20 cellular contexts compared by ENCODE assay signal in genomic region chr17:34578016-34578415, GRCh38. TPM values are rescaled to one million over a fixed set of nuclear protein-coding genes. Genes with fewer than 3 reads are reported as not detected.
DNase-seq lines count a peak whose midpoint lies in the region; ATAC-seq and TF ChIP-seq lines count a peak whose summit lies in the region.
"Had no signal": no experiment of that assay in that cellular context is flagged by ENCODE, and none has a peak within 500 bp of the region (broad histone marks: within the 10 kb centered on the region; RNA-seq: fewer than 3 reads in every experiment).

No MANE protein-coding gene starts in this region.

- no peak overlapping the region for H3K9ac ChIP-seq in H9 (ENCODE audit: extremely low read depth, insufficient read length, low read length)
- H3K9ac ChIP-seq: SK-N-SH had no signal

- TF ChIP-seq CTCF in H9 (conservative IDR thresholded peaks at IDR 0.05) (no peak), osteoblast (IDR thresholded peaks at IDR 0.05; ENCODE audit: extremely low read depth, low read depth, low read length) (no peak)

- no peak overlapping the region for H2BK5ac ChIP-seq in H9 (ENCODE audit: insufficient read length, low read length)

- no peaks in the 10 kb centered on the region for H3K79me1 ChIP-seq in H9 (ENCODE audit: insufficient read depth, low read depth, low read length, poor library complexity, severe bottlenecking)

- DNase-seq in H9 (peak; percentile 62), SK-N-DZ (ENCODE audit: low spot score) (peak; percentile 53), osteoblast (ENCODE audit: insufficient read length, low spot score, missing footprints) (peak; percentile 37), NOMO-1 treated with dmso at 0.1 percent for 144 hours (lab: John Stamatoyannopoulos, UW; ENCODE audit: unreplicated experiment) (no peak), caudate nucleus (lab: John Stamatoyannopoulos, UW) (no peak), T-helper 9 cell (no peak)
- DNase-seq: activated CD4-positive, alpha-beta T cell treated with anti-CD3 and anti-CD28 coated beads for 48 hours; AML-193; esophagus squamous epithelium; lower lobe of right lung; NCI-H1417; SK-N-SH; small intestine; stimulated activated CD4-positive, alpha-beta T cell treated with anti-CD3 and anti-CD28 coated beads, Interleukin-4, amount 100 ng/mL, for 24 hours had no signal

- H3K9me3 Mint-ChIP-seq in H9, result peaks cover 0 to 2% of the 10 kb centered on the region in 2 experiments; a peak in 2 of 5 replicates
- H3K9me3 Mint-ChIP-seq: activated T-helper 2 cell treated with anti-CD3 and anti-CD28 coated beads, Interferon-gamma antibody, Interleukin-2, Interleukin-4, amounts not matched to agents 10 μg/mL and 5 μg/mL and 100 μg/mL, durations not matched to agents 14 hours and 24 hours and 36 hours had no signal

- peaks cover 19% of the 10 kb centered on the region for H3K23me2 ChIP-seq in H9 (ENCODE audit: insufficient read length, low read depth, low read length, poor library complexity, severe bottlenecking)

- H3K56ac ChIP-seq in H9 (ENCODE audit: insufficient read length, low read depth, low read length), result no peak overlapping the region

- no peak overlapping the region for H3K27ac Mint-ChIP-seq in H9
- H3K27ac Mint-ChIP-seq: activated T-helper 2 cell treated with anti-CD3 and anti-CD28 coated beads, Interferon-gamma antibody, Interleukin-2, Interleukin-4, amounts not matched to agents 10 μg/mL and 5 μg/mL and 100 μg/mL, durations not matched to agents 14 hours and 24 hours and 36 hours had no signal

- H3K36me3 Mint-ChIP-seq in H9 (ENCODE audit: insufficient read depth in 1 of 3, low read depth in 3 of 3), result no peaks in the 10 kb centered on the region; a peak in 2 of 7 replicates

- ATAC-seq in HG03159 (IDR thresholded peaks at IDR 0.05; ENCODE audit: unreplicated experiment), result no peak
- ATAC-seq: HCT116, lower lobe of right lung had no signal

- H3K4me3 Mint-ChIP-seq in H9, result peak overlapping the region in 1 of 2 experiments; percentile 85; a peak in 3 of 5 replicates

- H3K23ac ChIP-seq in H9 (ENCODE audit: insufficient read length, low read depth, low read length), result no peak overlapping the region

- no peak overlapping the region for H4K91ac ChIP-seq in H9 (ENCODE audit: insufficient read length, low read depth, low read length)

- WGBS in H9 (ENCODE audit: extremely low coverage, insufficient read length, low lambda C conversion rate), result no CpG with 5 or more reads among the region's 3 CpGs

- no peak overlapping the region for H2BK120ac ChIP-seq in H9 (ENCODE audit: low read depth, low read length, poor library complexity, severe bottlenecking)

- H2BK12ac ChIP-seq in H9 (ENCODE audit: insufficient read length, low read depth, low read length), result no peak overlapping the region

- H3K18ac ChIP-seq in H9 (ENCODE audit: insufficient read length, low read depth, low read length), result no peak overlapping the region

- H3K79me2 ChIP-seq in H9 (ENCODE audit: insufficient read depth, low read length), result no peaks in the 10 kb centered on the region
- no peaks in the 10 kb centered on the region for H3K79me2 ChIP-seq in osteoblast (ENCODE audit: insufficient read depth, low read length)

- no peaks in the 10 kb centered on the region for H3K36me3 ChIP-seq in osteoblast (ENCODE audit: insufficient read depth, low read length)
- H3K36me3 ChIP-seq: esophagus squamous epithelium, lower lobe of right lung, prostate gland had no signal

- no peak overlapping the region for H3K27ac ChIP-seq in H9 (ENCODE audit: insufficient read length, low read depth, low read length)
- no peak overlapping the region for H3K27ac ChIP-seq in osteoblast (ENCODE audit: low read depth, low read length)
- no peak overlapping the region for H3K27ac ChIP-seq in caudate nucleus (ENCODE audit: low read depth, low read length)
- H3K27ac ChIP-seq: esophagus squamous epithelium, lower lobe of right lung, prostate gland had no signal

- H3K4ac ChIP-seq in H9 (ENCODE audit: low read depth, low read length), result no peak overlapping the region

- no peak overlapping the region for H4K8ac ChIP-seq in H9 (replicated peaks; ENCODE audit: insufficient read length, low read depth, low read length)

- H4K20me1 ChIP-seq in H9 (ENCODE audit: control insufficient read depth, insufficient read depth, insufficient read length) (no peaks in the 10 kb centered on the region), osteoblast (ENCODE audit: insufficient read depth, low read length) (no peaks in the 10 kb centered on the region)

- H3K9me3 ChIP-seq in H9 (ENCODE audit: control insufficient read depth, low read depth, low read length), result no peaks in the 10 kb centered on the region
- H3K9me3 ChIP-seq in iPS-18c (ENCODE audit: control insufficient read depth, insufficient read depth, low read length), result no peaks in the 10 kb centered on the region
- H3K9me3 ChIP-seq in osteoblast (ENCODE audit: low read depth, low read length), result no peaks in the 10 kb centered on the region
- H3K9me3 ChIP-seq: esophagus squamous epithelium, lower lobe of right lung, prostate gland, SK-N-SH had no signal

- H3K14ac ChIP-seq in H9 (ENCODE audit: insufficient read depth, low read length), result no peak overlapping the region

- H3K4me2 ChIP-seq in H9 (ENCODE audit: insufficient read depth, insufficient read length, low read length) (peak overlapping the region; percentile 49), osteoblast (ENCODE audit: insufficient read depth, low read length) (no peak overlapping the region)
- H3K4me2 ChIP-seq: SK-N-SH had no signal

- no peaks in the 10 kb centered on the region; the same call in none of the 2 replicates for H3K27me3 Mint-ChIP-seq in H9 (ENCODE audit: low read depth)

- H4K5ac ChIP-seq in H9 (ENCODE audit: insufficient read length, low read depth, low read length), result no peak overlapping the region

- H3K4me3 ChIP-seq in iPS-18c (ENCODE audit: insufficient read depth, low read depth, low read length) (peak overlapping the region; percentile 34), osteoblast (ENCODE audit: insufficient read depth, low read length) (no peak overlapping the region)

- H3K4me1 Mint-ChIP-seq in H9, result peaks cover 29 to 41% of the 10 kb centered on the region in 2 experiments

- peaks cover 68% of the 10 kb centered on the region for H3K27me3 ChIP-seq in H9 (ENCODE audit: insufficient read depth, low read length)
- H3K27me3 ChIP-seq in osteoblast (ENCODE audit: insufficient read depth, low read length), result peaks cover 48% of the 10 kb centered on the region

- H2AFZ ChIP-seq in H9 (ENCODE audit: low read length), result no peak overlapping the region
- H2AFZ ChIP-seq in osteoblast (ENCODE audit: low read length), result no peak overlapping the region

- H2BK20ac ChIP-seq in H9 (ENCODE audit: low read depth, low read length, poor library complexity, severe bottlenecking), result no peak overlapping the region

- peaks cover 5% of the 10 kb centered on the region; the same call in 1 of the 2 replicates for H3K4me1 ChIP-seq in H9 (ENCODE audit: insufficient read depth, low read length)
- no peaks in the 10 kb centered on the region for H3K4me1 ChIP-seq in osteoblast (ENCODE audit: insufficient read depth, low read length)

- no peak overlapping the region for H2AK5ac ChIP-seq in H9 (ENCODE audit: insufficient read length, low read length)

- H3T11ph ChIP-seq in H9 (ENCODE audit: low read length), result no peak overlapping the region

- H2BK15ac ChIP-seq in H9 (ENCODE audit: low read depth, low read length), result no peak overlapping the region

RNA-seq across cellular contexts. Expression of gene TMEM132E, which starts 1.4 kb away (rescaled TPM):
- total RNA-seq in H9 (2021) (0.15 and 0.42 TPM in 2 replicates), osteoblast (0.29 TPM in 1 of 2 replicates, not detected in the other)
- polyA plus RNA-seq in SK-N-DZ (2014; cell fraction: cytosol; rRNA removed), result 17.8 and 23.5 TPM in 2 replicates
- 29.9 and 41.7 TPM in 2 replicates for polyA plus RNA-seq in SK-N-DZ (2014; cell fraction: nucleus; rRNA removed)
- total RNA-seq: activated T-helper 2 cell treated with anti-CD3 and anti-CD28 coated beads, Interferon-gamma antibody, Interleukin-2, Interleukin-4, amounts not matched to agents 10 μg/mL and 5 μg/mL and 100 μg/mL, durations not matched to agents 14 hours and 24 hours and 36 hours; glomerular endothelial cell had no signal
- polyA plus RNA-seq: SK-N-SH had no signal

Comparison
In these comparisons a context has a peak if more than half of its experiments do, and no peak if none do; other contexts are left out.
1. DNase-seq: peak in H9 (single experiment), SK-N-DZ (single experiment) and osteoblast (single experiment); none in NOMO-1 treated with dmso at 0.1 percent for 144 hours (single experiment), caudate nucleus (0 of 61) and T-helper 9 cell (single experiment).